14 cellular contexts compared by ENCODE assay signal in genomic region chr4:42348247-42348646, GRCh38. TPM values are rescaled to one million over a fixed set of nuclear protein-coding genes. Genes with fewer than 3 reads are reported as not detected.
"Had no signal": no experiment of that assay in that cellular context is flagged by ENCODE, and none has a peak within 500 bp of the region (broad histone marks: within the 10 kb centered on the region; RNA-seq: fewer than 3 reads in every experiment).

No MANE protein-coding gene starts in this region.

- DNase-seq: activated B cell treated with CpG ODN at 0.5 μM for 24 hours; activated CD4-positive, alpha-beta memory T cell treated with anti-CD3 and anti-CD28 coated beads, Interleukin-2, amount 10 ng/mL, durations not matched to agents 7 days and 5 days; activated CD4-positive, alpha-beta T cell treated with anti-CD3 and anti-CD28 coated beads for 4 hours; activated CD8-positive, alpha-beta memory T cell treated with anti-CD3 and anti-CD28 coated beads, Interleukin-2, amount 10 ng/mL, durations not matched to agents 7 days and 5 days; dermis blood vessel endothelial cell; left cardiac atrium; nephron progenitor cell; nucleus accumbens; posterior cingulate gyrus; stimulated activated naive B cell treated with anti-CD40 and anti-IgM and Interleukin-4, amounts not matched to agents 10 μg/mL and 1 μg/mL and 100 μg/mL, for 72 hours; T-helper 1 cell; T-helper 9 cell had no signal

- ATAC-seq: activated CD8-positive, alpha-beta memory T cell treated with anti-CD3 and anti-CD28 coated beads, Interleukin-2, amount 10 ng/mL, durations not matched to agents 7 days and 5 days; stimulated activated naive B cell treated with anti-CD40 and anti-IgM and Interleukin-4, amounts not matched to agents 10 μg/mL and 1 μg/mL and 100 μg/mL, for 72 hours had no signal

- H3K27ac ChIP-seq: cardiac muscle cell had no signal

- H3K27me3 ChIP-seq: cardiac muscle cell had no signal

- H3K4me3 ChIP-seq: cardiac muscle cell, lung had no signal

- H3K36me3 ChIP-seq: cardiac muscle cell had no signal

RNA-seq across cellular contexts. Expression of gene SHISA3, which starts 49.0 kb away (rescaled TPM):
- total RNA-seq: activated B cell treated with CpG ODN at 0.5 μM for 24 hours had no signal
